14 cellular contexts compared by ENCODE assay signal in genomic region chr1:228851196-228851595, GRCh38.
DNase-seq lines count a peak whose midpoint lies in the region; TF ChIP-seq lines count a peak whose summit lies in the region.
"Had no signal": no experiment of that assay in that cellular context is flagged by ENCODE, and none has a peak within 500 bp of the region (broad histone marks: within the 10 kb centered on the region; RNA-seq: fewer than 3 reads in every experiment).

No MANE protein-coding gene starts in this region.

- peaks cover 43% of the 10 kb centered on the region for H3K4me1 Mint-ChIP-seq in CD14-positive monocyte
- H3K4me1 Mint-ChIP-seq: CD4-positive, alpha-beta memory T cell had no signal

- H3K4me1 ChIP-seq in Peyer's patch (peaks cover 0 to 43% (median 7%) of the 10 kb centered on the region in 4 donors), mucosa of rectum (ENCODE audit: control insufficient read depth in 2 of 2, insufficient read depth in 2 of 2, low read length in 2 of 2) (peaks cover 23 to 44% of the 10 kb centered on the region in 2 donors), testis (no peaks in the 10 kb centered on the region)

- H3K27ac Mint-ChIP-seq in CD14-positive monocyte = peak overlapping the region; percentile 77 to 95 (median 93)
- H3K27ac Mint-ChIP-seq: CD4-positive, alpha-beta memory T cell had no signal

- H3K4me3 Mint-ChIP-seq in CD14-positive monocyte = no peak overlapping the region
- H3K4me3 Mint-ChIP-seq: CD4-positive, alpha-beta memory T cell had no signal

- intact Hi-C loops in CD14-positive monocyte (cut with micrococcal nuclease) = no loop called here
- intact Hi-C loops in testis (cut with DNase I; ENCODE audit: low total_unique reads) = no loop called here

- peaks cover 0 to 6% (median 2%) of the 10 kb centered on the region in 7 donors for H3K9me3 Mint-ChIP-seq in CD14-positive monocyte

- H3K4me3 ChIP-seq in Peyer's patch (no peak overlapping the region), mucosa of rectum (ENCODE audit: low read length in 2 of 2) (no peak overlapping the region), testis (no peak overlapping the region)
- H3K4me3 ChIP-seq: K562 had no signal

- TF ChIP-seq POLR2A in Peyer's patch (IDR thresholded peaks at IDR 0.05) = no peak
- TF ChIP-seq POLR2A in testis (IDR thresholded peaks at IDR 0.05) = no peak

- H3K36me3 Mint-ChIP-seq in CD14-positive monocyte = no peaks in the 10 kb centered on the region
- H3K36me3 Mint-ChIP-seq: CD4-positive, alpha-beta memory T cell had no signal

- WGBS in testis, 2 donors = 96 to 98% methylated on average over 5 of the region's 5 CpGs

- H3K36me3 ChIP-seq in Peyer's patch (no peaks in the 10 kb centered on the region), mucosa of rectum (ENCODE audit: control insufficient read depth in 2 of 2, insufficient read depth in 2 of 2, low read length in 2 of 2) (no peaks in the 10 kb centered on the region), testis (ENCODE audit: low read depth, missing control alignments) (no peaks in the 10 kb centered on the region)

- no peaks in the 10 kb centered on the region for H3K27me3 ChIP-seq in Peyer's patch
- H3K27me3 ChIP-seq in mucosa of rectum (ENCODE audit: control insufficient read depth in 2 of 2, insufficient read depth in 2 of 2, low read length in 2 of 2) = no peaks in the 10 kb centered on the region
- no peaks in the 10 kb centered on the region for H3K27me3 ChIP-seq in testis

- DNase-seq in CD14-positive monocyte (ENCODE audit: low spot score) = no peak
- DNase-seq in Peyer's patch = no peak
- DNase-seq in testis = peak; percentile 10
- DNase-seq in D341Med (ENCODE audit: low spot score) = no peak
- DNase-seq in NCI-H510A (lab: John Stamatoyannopoulos, UW) = no peak
- DNase-seq in GM10266 (ENCODE audit: extremely low spot score) = no peak
- DNase-seq: CD4-positive, alpha-beta memory T cell; DND-41; NCI-H1417 treated with DMSO at 0.1 percent for 48 hours; NCI-H1930; NCI-H69 had no signal

- TF ChIP-seq CTCF in CD14-positive monocyte (IDR thresholded peaks at IDR 0.05) = no peak
- TF ChIP-seq CTCF in Peyer's patch (IDR thresholded peaks at IDR 0.05) = no peak
- no peak for TF ChIP-seq CTCF in testis (IDR thresholded peaks at IDR 0.05)
- TF ChIP-seq CTCF in GM10266 (IDR thresholded peaks at IDR 0.05; ENCODE audit: control insufficient read depth, insufficient read depth, low read depth, missing control alignments) = no peak

- peaks cover 0 to 1% (median 0%) of the 10 kb centered on the region in 3 donors for H3K27me3 Mint-ChIP-seq in CD14-positive monocyte (ENCODE audit: low read depth in 3 of 3)
- H3K27me3 Mint-ChIP-seq: CD4-positive, alpha-beta memory T cell had no signal

- H3K27ac ChIP-seq in Peyer's patch (peak overlapping the region in 3 of 4 donors; percentile 41 to 83 (median 71)), mucosa of rectum (ENCODE audit: low read depth in 2 of 2, low read length in 2 of 2) (peak overlapping the region; percentile 74 to 80), testis (no peak overlapping the region)
- H3K27ac ChIP-seq: RWPE1 had no signal

- H3K9ac ChIP-seq in mucosa of rectum (ENCODE audit: low read depth in 1 of 2, low read length in 2 of 2) = no peak overlapping the region

- no peaks in the 10 kb centered on the region for H3K9me3 ChIP-seq in Peyer's patch
- no peaks in the 10 kb centered on the region for H3K9me3 ChIP-seq in mucosa of rectum (ENCODE audit: control insufficient read depth in 2 of 2, low read length in 2 of 2)
- no peaks in the 10 kb centered on the region for H3K9me3 ChIP-seq in testis

Comparison
In these comparisons a context has a peak if more than half of its experiments do, and no peak if none do; other contexts are left out.
1. H3K27ac ChIP-seq: peak in Peyer's patch (3 of 4) and mucosa of rectum (2 of 2); none in testis (0 of 2).